In genomic region chrX:47194388-47194787, GRCh38 we compare ENCODE assay signal across 8 cellular contexts. TPM values are rescaled to one million over a fixed set of nuclear protein-coding genes. Genes with fewer than 3 reads are reported as not detected.
DNase-seq lines count a peak whose midpoint lies in the region; ATAC-seq, FAIRE-seq and TF ChIP-seq lines count a peak whose summit lies in the region.

No MANE protein-coding gene starts in this region.

- peaks cover 4 to 14% of the 10 kb centered on the region in 2 donors for H3K36me3 ChIP-seq in gastrocnemius medialis

- H3K27me3 ChIP-seq in gastrocnemius medialis = no peaks in the 10 kb centered on the region

- intact Hi-C loops in gastrocnemius medialis (cut with DNase I; ENCODE audit: low total_unique reads) = loop anchor here (5.0 kb wide), 3 partner anchors 173 to 828 kb away; partner anchors contain the start of gene ZNF41

- DNase-seq in GM18507 (ENCODE audit: extremely low spot score, insufficient read length, low read depth) = no peak
- no peak for DNase-seq in fibroblast of villous mesenchyme (ENCODE audit: low read depth)
- no peak for DNase-seq in gastrocnemius medialis
- no peak for DNase-seq in NCI-H1694 (lab: John Stamatoyannopoulos, UW)
- no peak for DNase-seq in NCI-H226
- no peak for DNase-seq in C1 segment of cervical spinal cord (lab: John Stamatoyannopoulos, UW)

- peaks cover 37 to 54% of the 10 kb centered on the region in 2 donors for H3K4me1 ChIP-seq in gastrocnemius medialis

- TF ChIP-seq POLR2A in gastrocnemius medialis (IDR thresholded peaks at IDR 0.05) = no peak

- no peaks in the 10 kb centered on the region for H3K9me3 ChIP-seq in gastrocnemius medialis

- FAIRE-seq in GM18507 (lab: Jason Lieb, UNC) = peak; percentile 42

- H3K4me3 ChIP-seq in fibroblast of villous mesenchyme (ENCODE audit: low read depth, low read length) (peak overlapping the region; percentile 82), gastrocnemius medialis (peak overlapping the region; percentile 69 to 97 (median 89))

- TF ChIP-seq CTCF in VCaP (conservative IDR thresholded peaks at IDR 0.05) = no peak
- TF ChIP-seq CTCF in fibroblast of villous mesenchyme (IDR thresholded peaks at IDR 0.05; ENCODE audit: insufficient read depth, low read depth, low read length) = no peak
- TF ChIP-seq CTCF in gastrocnemius medialis (IDR thresholded peaks at IDR 0.05 in 4 of 5, conservative IDR thresholded peaks at IDR 0.05 in 1 of 5) = no peak

- H3K27ac ChIP-seq in VCaP (peak overlapping the region; percentile 88), gastrocnemius medialis (peak overlapping the region; percentile 98 to 100 (median 98))

- ATAC-seq in gastrocnemius medialis = no peak
- ATAC-seq in HG02840 (IDR thresholded peaks at IDR 0.05; ENCODE audit: low FRiP score, unreplicated experiment) = no peak

- in situ Hi-C loops in gastrocnemius medialis (cut with MboI; ENCODE audit: low sequenced_read_pairs in 4 of 4) = loop anchor here in 3 of 4 donors (10.0 to 25.0 kb wide), 3 partner anchors 168 to 330 kb away; partner anchors contain the start of gene ZNF157 (in 1 of the 3)

RNA-seq across cellular contexts. Expression of gene UBA1, which starts 0.8 kb away (rescaled TPM):
- total RNA-seq in fibroblast of villous mesenchyme (189 and 212 TPM in 2 replicates), gastrocnemius medialis (100 to 1,000 TPM; 113 to 181 (median 162) TPM)

RNA-seq across cellular contexts. Expression of gene CDK16, which starts 24.1 kb away (rescaled TPM):
- total RNA-seq in fibroblast of villous mesenchyme (81.6 and 95.0 TPM in 2 replicates), gastrocnemius medialis (100 to 1,000 TPM; 124 to 208 (median 178) TPM)

RNA-seq across cellular contexts. Expression of gene USP11, which starts 38.4 kb away (rescaled TPM):
- total RNA-seq in fibroblast of villous mesenchyme (47.0 and 48.4 TPM in 2 replicates), gastrocnemius medialis (10 to 100 TPM; 17.0 to 35.3 (median 25.0) TPM)

RNA-seq across cellular contexts. Expression of gene RBM10, which starts 49.4 kb away (rescaled TPM):
- total RNA-seq in fibroblast of villous mesenchyme (39.6 and 49.2 TPM in 2 replicates), gastrocnemius medialis (10 to 100 TPM; 18.7 to 49.3 (median 23.5) TPM)

RNA-seq across cellular contexts. Expression of gene NDUFB11, which starts 49.9 kb away (rescaled TPM):
- total RNA-seq in fibroblast of villous mesenchyme (55.3 and 83.1 TPM in 2 replicates), gastrocnemius medialis (100 to 1,000 TPM; 105 to 172 (median 168) TPM)
